Comparison of ENCODE assay signal across 12 cellular contexts in the genomic region with DNA sequence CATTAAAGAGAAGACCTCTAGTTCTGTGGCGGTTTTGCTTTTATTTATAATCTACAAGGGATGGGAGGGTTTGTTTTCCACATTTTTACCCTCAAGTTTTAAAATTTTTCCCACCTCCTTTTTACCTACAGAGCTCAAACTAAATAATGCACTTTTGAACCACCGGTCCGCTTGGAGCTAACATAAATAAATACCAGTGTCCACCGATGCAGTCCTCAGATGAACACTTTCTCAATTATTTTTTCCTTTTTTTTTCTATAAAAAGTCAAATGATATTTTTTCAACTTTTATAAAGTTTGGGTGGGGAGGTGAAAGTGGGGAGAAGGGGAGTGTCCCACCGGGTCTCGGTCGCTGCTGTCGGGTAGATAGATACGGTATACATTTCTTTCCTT. TPM values are rescaled to one million over a fixed set of nuclear protein-coding genes. Genes with fewer than 3 reads are reported as not detected.
DNase-seq lines count a peak whose midpoint lies in the region; ATAC-seq and TF ChIP-seq lines count a peak whose summit lies in the region.
"Had no signal": no experiment of that assay in that cellular context is flagged by ENCODE, and none has a peak within 500 bp of the region (broad histone marks: within the 10 kb centered on the region; RNA-seq: fewer than 3 reads in every experiment).

No MANE protein-coding gene starts in this region.

- DNase-seq in HFF-Myc (ENCODE audit: extremely low read depth, low read depth) (no peak), cardiac fibroblast (ENCODE audit: low read depth in 2 of 2) (peak in 1 of 2 donors; percentile 31), left lung (no peak), stomach (no peak), NCI-H524 treated with DMSO at 0.1 percent for 48 hours (lab: John Stamatoyannopoulos, UW) (no peak), T-cell (no peak)
- DNase-seq: DND-41; naive thymus-derived CD4-positive, alpha-beta T cell; NCI-H524 had no signal

- POLR2A ChIA-PET in T-cell (lab: Charles Lee): no interaction called here

- H3K36me3 Mint-ChIP-seq in T-cell: peaks cover 3% of the 10 kb centered on the region

- H3K4me3 ChIP-seq in HFF-Myc (replicated peaks; ENCODE audit: low read depth, low read length): peak overlapping the region; percentile 89
- peak overlapping the region; percentile 95 to 99 for H3K4me3 ChIP-seq in cardiac fibroblast (replicated peaks in 1 of 2; ENCODE audit: low read depth in 2 of 2, low read length in 2 of 2)
- peak overlapping the region; percentile 85 to 87 for H3K4me3 ChIP-seq in left lung
- H3K4me3 ChIP-seq in stomach: peak overlapping the region; percentile 75 to 98 (median 87)

- TF ChIP-seq CTCF in HFF-Myc (IDR thresholded peaks at IDR 0.05; ENCODE audit: low read depth, low read length, missing control alignments) (no peak), cardiac fibroblast (IDR thresholded peaks at IDR 0.05; ENCODE audit: low read depth, low read length) (no peak), left lung (IDR thresholded peaks at IDR 0.05) (no peak), stomach (IDR thresholded peaks at IDR 0.05) (no peak)

- TF ChIP-seq POLR2A in stomach (IDR thresholded peaks at IDR 0.05): no peak

- 16 to 42% (median 27%) methylated on average over 9 of the region's 9 CpGs for WGBS in stomach, 5 donors

- peak overlapping the region; percentile 95 to 98 for H3K27ac ChIP-seq in left lung
- H3K27ac ChIP-seq in stomach: peak overlapping the region; percentile 92 to 99 (median 96)

- CTCF ChIA-PET in T-cell (lab: Charles Lee): no interaction called here

- peaks cover 0 to 15% of the 10 kb centered on the region in 2 donors for H3K36me3 ChIP-seq in left lung
- peaks cover 6 to 27% (median 14%) of the 10 kb centered on the region in 4 donors for H3K36me3 ChIP-seq in stomach

- no peaks in the 10 kb centered on the region for H3K9me3 Mint-ChIP-seq in T-cell

- ATAC-seq in left lung: no peak
- no peak for ATAC-seq in T-cell (replicated peaks in 1 of 4)
- ATAC-seq in GM18907 (IDR thresholded peaks at IDR 0.05; ENCODE audit: unreplicated experiment): no peak
- no peak for ATAC-seq in HG02610 (IDR thresholded peaks at IDR 0.05; ENCODE audit: unreplicated experiment)
- ATAC-seq: naive thymus-derived CD4-positive, alpha-beta T cell had no signal

- TF ChIP-seq EP300 in stomach (IDR thresholded peaks at IDR 0.05): no peak

- intact Hi-C loops in left lung (cut with DNase I) (loop anchor here in 1 of 2 donors (5.0 to 10.0 kb wide), 3 partner anchors 101 to 1607 kb away; no protein-coding TSS in a partner anchor), stomach (cut with DNase I; ENCODE audit: low total_unique reads) (loop anchor here (10.0 kb wide), 1 partner anchor 637 kb away; no protein-coding TSS in a partner anchor)

- peak overlapping the region in 1 of 3 donors; percentile 25 for H3K4me3 Mint-ChIP-seq in T-cell

- peaks cover 26 to 38% (median 27%) of the 10 kb centered on the region in 3 donors for H3K4me1 Mint-ChIP-seq in T-cell

- H3K27me3 ChIP-seq in left lung: peaks cover 0 to 94% of the 10 kb centered on the region in 2 donors
- H3K27me3 ChIP-seq in stomach: peaks cover 0 to 35% (median 0%) of the 10 kb centered on the region in 3 donors

- H3K9me3 ChIP-seq in left lung: no peaks in the 10 kb centered on the region
- no peaks in the 10 kb centered on the region for H3K9me3 ChIP-seq in stomach

- no peak overlapping the region for H3K27ac Mint-ChIP-seq in T-cell

- peaks cover 5 to 33% of the 10 kb centered on the region in 2 donors for H3K4me1 ChIP-seq in left lung
- peaks cover 11 to 40% (median 34%) of the 10 kb centered on the region in 4 donors for H3K4me1 ChIP-seq in stomach

- peaks cover 29 to 67% of the 10 kb centered on the region in 2 donors for H3K27me3 Mint-ChIP-seq in T-cell

RNA-seq across cellular contexts. Expression of gene ZNF503, which starts 3.3 kb away (rescaled TPM):
- 10 to 100 TPM; 32.7 to 34.2 TPM for total RNA-seq in left lung
- 10 to 100 TPM in 2 of 5 donors, 1 to 10 TPM in 3; 3.5 to 24.1 (median 8.2) TPM for total RNA-seq in stomach
- 10 to 100 TPM; 10.5 to 16.2 (median 15.1) TPM for polyA plus RNA-seq in stomach
- under 1 TPM in 4 of 5 donors, not detected in 1; 0.16 to 0.38 (median 0.30) TPM for total RNA-seq in T-cell
- polyA plus RNA-seq: naive thymus-derived CD4-positive, alpha-beta T cell had no signal

RNA-seq across cellular contexts. Expression of gene LRMDA, which starts 33.2 kb away (rescaled TPM):
- total RNA-seq in left lung (10 to 100 TPM; 16.3 to 21.0 TPM), stomach (10 to 100 TPM in 1 of 5 donors, 1 to 10 TPM in 3, not detected in 1; 1.3 to 13.6 (median 6.5) TPM), T-cell (1 to 10 TPM in 1 of 5 donors, under 1 TPM in 1, not detected in 3; 0.30 to 1.2 TPM)
- polyA plus RNA-seq in stomach: 10 to 100 TPM; 16.9 to 30.2 (median 24.7) TPM
- total RNA-seq: T-helper 2 cell treated with Interferon-gamma antibody and Interleukin-4, amounts not matched to agents 100 ng/mL and 5 ng/mL, for 36 hours had no signal
- polyA plus RNA-seq: naive thymus-derived CD4-positive, alpha-beta T cell had no signal
